8 cellular contexts compared by ENCODE assay signal in genomic region chr18:58135806-58136331, GRCh38.
DNase-seq lines count a peak whose midpoint lies in the region; ATAC-seq and TF ChIP-seq lines count a peak whose summit lies in the region.

No MANE protein-coding gene starts in this region.

- no peaks in the 10 kb centered on the region for H3K9me3 Mint-ChIP-seq in nephron

- peak overlapping the region in 2 of 3 experiments; percentile 17 to 28 for H3K4me3 Mint-ChIP-seq in nephron

- no peaks in the 10 kb centered on the region for H3K27me3 Mint-ChIP-seq in nephron (ENCODE audit: low read depth)

- no peak overlapping the region for H3K4me3 ChIP-seq in thoracic aorta

- no peaks in the 10 kb centered on the region for H3K4me1 ChIP-seq in thoracic aorta (ENCODE audit: control insufficient read depth in 1 of 2, low read depth in 2 of 2)

- ATAC-seq in GM18907 (IDR thresholded peaks at IDR 0.05; ENCODE audit: unreplicated experiment) (peak; percentile 69), HG03378 (IDR thresholded peaks at IDR 0.05; ENCODE audit: unreplicated experiment) (peak; percentile 68), thoracic aorta (ENCODE audit: insufficient number of reproducible peaks, low FRiP score, low read depth) (no peak)

- H3K27ac ChIP-seq in thoracic aorta, result no peak overlapping the region

- peak overlapping the region; percentile 74 to 83 (median 82) for H3K27ac Mint-ChIP-seq in nephron

- H3K9me3 ChIP-seq in thoracic aorta, result no peaks in the 10 kb centered on the region

- H3K36me3 ChIP-seq in thoracic aorta, result no peaks in the 10 kb centered on the region

- no peaks in the 10 kb centered on the region for H3K27me3 ChIP-seq in thoracic aorta (replicated peaks; ENCODE audit: insufficient read depth)

- TF ChIP-seq CTCF in nephron (IDR thresholded peaks at IDR 0.05; ENCODE audit: unreplicated experiment in 3 of 3) (peak; percentile 73 to 74 (median 73)), thoracic aorta (IDR thresholded peaks at IDR 0.05) (peak; percentile 67)

- no peaks in the 10 kb centered on the region for H3K36me3 Mint-ChIP-seq in nephron (ENCODE audit: low read depth)

- DNase-seq in Ammon's horn (ENCODE audit: low spot score) (peak; percentile 86), NCI-H748 treated with DMSO at 0.1 percent for 48 hours (lab: John Stamatoyannopoulos, UW) (peak; percentile 71), fibroblast of gingiva (ENCODE audit: low read depth) (peak; percentile 53), thoracic aorta (ENCODE audit: low spot score) (no peak)
- peak; percentile 62 for DNase-seq in activated CD8-positive, alpha-beta memory T cell treated with anti-CD3 and anti-CD28 coated beads for 24 hours

- peaks cover 31% of the 10 kb centered on the region for H3K4me1 Mint-ChIP-seq in nephron
